8 cellular contexts compared by ENCODE assay signal in the genomic region with DNA sequence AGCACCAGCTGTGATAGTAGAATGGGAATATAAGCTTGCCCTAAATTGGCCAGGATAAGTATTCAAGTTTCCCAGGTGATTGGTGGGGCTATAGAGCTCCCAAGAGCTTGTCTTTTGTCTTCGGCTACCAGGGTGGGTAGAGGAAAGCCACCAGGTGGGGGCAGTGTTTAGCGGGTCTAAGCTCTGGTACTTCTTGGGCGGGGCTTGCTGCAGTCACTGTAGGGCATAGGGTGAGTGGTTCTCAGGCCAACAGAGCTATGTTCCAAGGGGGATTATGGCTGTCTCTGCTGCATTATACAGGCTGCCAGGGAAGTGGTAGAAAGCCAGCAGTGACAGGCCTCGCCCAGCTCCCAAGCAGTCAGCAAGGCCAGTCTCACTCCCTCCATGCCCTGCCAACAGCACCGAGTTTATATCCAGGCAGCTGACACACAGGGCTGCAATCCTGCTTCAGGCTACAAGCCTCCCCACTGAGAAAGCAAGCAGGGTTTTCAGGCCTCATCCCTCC.
A peak's percentile ranks its signal among the peaks of the same experiment; 100 is the strongest.
DNase-seq lines count a peak whose midpoint lies in the region; ATAC-seq, FAIRE-seq and TF ChIP-seq lines count a peak whose summit lies in the region.

No MANE protein-coding gene starts in this region.

- H3K79me2 ChIP-seq in smooth muscle cell (ENCODE audit: low read depth): no peaks in the 10 kb centered on the region

- H3K27me3 ChIP-seq in CD8-positive, alpha-beta T cell (ENCODE audit: insufficient read depth, low read length): no peaks in the 10 kb centered on the region
- H3K27me3 ChIP-seq in right cardiac atrium (ENCODE audit: control insufficient read depth, insufficient read depth) (no peaks in the 10 kb centered on the region), smooth muscle cell (ENCODE audit: low read depth) (no peaks in the 10 kb centered on the region)

- H3K27ac Mint-ChIP-seq in CD8-positive, alpha-beta T cell: no peak overlapping the region
- H3K27ac Mint-ChIP-seq in activated naive CD4-positive, alpha-beta T cell treated with anti-CD3 and anti-CD28 coated beads, Interleukin-2, amount 50 U/mL, for 72 hours: no peak overlapping the region

- no peaks in the 10 kb centered on the region for H3K36me3 ChIP-seq in CD8-positive, alpha-beta T cell (ENCODE audit: insufficient read depth, low read length)
- no peaks in the 10 kb centered on the region for H3K36me3 ChIP-seq in smooth muscle cell (ENCODE audit: low read depth)

- FAIRE-seq in GM19239 (lab: Jason Lieb, UNC): peak; percentile 75

- POLR2A ChIA-PET in CD8-positive, alpha-beta T cell (lab: Charles Lee): interaction anchor here (0.9 kb wide), 1 partner anchor 79 kb away, joined by 3 read pairs; no protein-coding TSS in a partner anchor

- intact Hi-C loops in CD8-positive, alpha-beta T cell (cut with DNase I, micrococcal nuclease): loop anchor here in 1 of 2 experiments (2.0 kb wide), 1 partner anchor 138 kb away; no protein-coding TSS in a partner anchor
- intact Hi-C loops in right cardiac atrium (cut with DNase I): loop anchor here in 1 of 4 donors (5.0 kb wide), 1 partner anchor 80 kb away; no protein-coding TSS in a partner anchor

- DNase-seq in CD8-positive, alpha-beta T cell: peak; percentile 31 to 70 (median 59)
- DNase-seq in GM19239 (ENCODE audit: insufficient read length, low spot score) (peak; percentile 26), SK-N-DZ (ENCODE audit: low spot score) (peak; percentile 50), right cardiac atrium (peak; percentile 53 to 83 (median 82)), smooth muscle cell (lab: John Stamatoyannopoulos, UW; ENCODE audit: unreplicated experiment) (no peak)
- DNase-seq in activated naive CD4-positive, alpha-beta T cell treated with anti-CD3 and anti-CD28 coated beads, Interleukin-2, amount 50 U/mL, for 72 hours (ENCODE audit: low spot score in 2 of 2): peak in 1 of 2 donors; percentile 78

- H3K4me3 Mint-ChIP-seq in CD8-positive, alpha-beta T cell: no peak overlapping the region

- no peak for TF ChIP-seq CTCF in CD8-positive, alpha-beta T cell (IDR thresholded peaks at IDR 0.05)
- TF ChIP-seq CTCF in smooth muscle cell (IDR thresholded peaks at IDR 0.05; ENCODE audit: borderline replicate concordance, insufficient read depth, poor library complexity, severe bottlenecking): peak; percentile 24

- H2AFZ ChIP-seq in smooth muscle cell (ENCODE audit: low read depth): no peak overlapping the region

- H3K4me2 ChIP-seq in smooth muscle cell: no peak overlapping the region

- no peaks in the 10 kb centered on the region for H3K4me1 Mint-ChIP-seq in CD8-positive, alpha-beta T cell (ENCODE audit: low read depth)

- H3F3A ChIP-seq in smooth muscle cell (ENCODE audit: low read depth): no peaks in the 10 kb centered on the region

- no peaks in the 10 kb centered on the region for H3K36me3 Mint-ChIP-seq in CD8-positive, alpha-beta T cell
- H3K36me3 Mint-ChIP-seq in activated naive CD4-positive, alpha-beta T cell treated with anti-CD3 and anti-CD28 coated beads, Interleukin-2, amount 50 U/mL, for 72 hours: no peaks in the 10 kb centered on the region

- peak; percentile 56 for ATAC-seq in CD8-positive, alpha-beta T cell
- ATAC-seq in HG03469 (IDR thresholded peaks at IDR 0.05; ENCODE audit: unreplicated experiment) (peak; percentile 74), right cardiac atrium (peak; percentile 80 to 84), HG02840 (IDR thresholded peaks at IDR 0.05; ENCODE audit: low FRiP score, unreplicated experiment) (no peak)
- ATAC-seq in activated naive CD4-positive, alpha-beta T cell treated with anti-CD3 and anti-CD28 coated beads, Interleukin-2, amount 50 U/mL, for 72 hours: peak; percentile 88 to 89

- H3K9me3 ChIP-seq in CD8-positive, alpha-beta T cell (ENCODE audit: low read length): no peaks in the 10 kb centered on the region
- H3K9me3 ChIP-seq in right cardiac atrium (ENCODE audit: control insufficient read depth, low read length) (peaks cover 2% of the 10 kb centered on the region), smooth muscle cell (replicated peaks; ENCODE audit: low read depth) (no peaks in the 10 kb centered on the region)

- CTCF ChIA-PET in CD8-positive, alpha-beta T cell (lab: Charles Lee): interaction anchor here (0.6 to 4.0 kb wide), 12 partner anchors 9 to 144 kb away, joined by 3 to 31 read pairs (median 4); no protein-coding TSS in a partner anchor

- peaks cover 34% of the 10 kb centered on the region for H3K27me3 Mint-ChIP-seq in CD8-positive, alpha-beta T cell (ENCODE audit: low read depth)

- WGBS in right cardiac atrium: 41% methylated on average over 5 of the region's 5 CpGs
- 32% methylated on average over 5 of the region's 5 CpGs for WGBS in smooth muscle cell (ENCODE audit: low lambda C conversion rate)

- H3K9ac ChIP-seq in smooth muscle cell (ENCODE audit: low read depth): no peak overlapping the region

- no peaks in the 10 kb centered on the region for H4K20me1 ChIP-seq in smooth muscle cell (ENCODE audit: low read depth)

- H3K4me3 ChIP-seq in CD8-positive, alpha-beta T cell (ENCODE audit: low read depth, low read length): no peak overlapping the region
- H3K4me3 ChIP-seq in right cardiac atrium (ENCODE audit: low read length) (no peak overlapping the region), smooth muscle cell (no peak overlapping the region)

- no peak overlapping the region for H3K27ac ChIP-seq in CD8-positive, alpha-beta T cell (ENCODE audit: low read depth, low read length)
- H3K27ac ChIP-seq in right cardiac atrium (ENCODE audit: low read length) (no peak overlapping the region), smooth muscle cell (ENCODE audit: low read depth) (no peak overlapping the region)

- no peaks in the 10 kb centered on the region for H3K4me1 ChIP-seq in CD8-positive, alpha-beta T cell (ENCODE audit: insufficient read depth, low read length)
- H3K4me1 ChIP-seq in right cardiac atrium (ENCODE audit: control insufficient read depth, insufficient read depth, low read length): no peaks in the 10 kb centered on the region
- H3K4me1 ChIP-seq in smooth muscle cell (ENCODE audit: low read depth): no peaks in the 10 kb centered on the region

- H3K9me3 Mint-ChIP-seq in CD8-positive, alpha-beta T cell: no peaks in the 10 kb centered on the region
- H3K9me3 Mint-ChIP-seq in activated naive CD4-positive, alpha-beta T cell treated with anti-CD3 and anti-CD28 coated beads, Interleukin-2, amount 50 U/mL, for 72 hours: no peaks in the 10 kb centered on the region
